Comparison of ENCODE assay signal across 12 cellular contexts in genomic region chr3:177673105-177673804, GRCh38.
DNase-seq lines count a peak whose midpoint lies in the region; ATAC-seq and TF ChIP-seq lines count a peak whose summit lies in the region.
"Had no signal": no experiment of that assay in that cellular context is flagged by ENCODE, and none has a peak within 500 bp of the region (broad histone marks: within the 10 kb centered on the region; RNA-seq: fewer than 3 reads in every experiment).

No MANE protein-coding gene starts in this region.

- CTCF ChIA-PET in PC-3 (lab: Charles Lee): no interaction called here

- no peak overlapping the region for H3K27ac Mint-ChIP-seq in activated naive CD8-positive, alpha-beta T cell treated with anti-CD3 and anti-CD28 coated beads, Interleukin-2, amount 50 U/mL, for 24 hours
- H3K27ac Mint-ChIP-seq: stimulated activated naive CD8-positive, alpha-beta T cell treated with anti-CD3 and anti-CD28 coated beads, Interleukin-15, Interleukin-2, amounts not matched to agents 100 ng/mL and 50 ng/mL, for 24 hours had no signal

- H3K4me3 ChIP-seq in AG10803 (ENCODE audit: low read length) (no peak overlapping the region), PC-3 (ENCODE audit: low read length) (no peak overlapping the region), esophagus muscularis mucosa (no peak overlapping the region)
- H3K4me3 ChIP-seq: SJCRH30 had no signal

- no peaks in the 10 kb centered on the region for H4K20me1 ChIP-seq in PC-3 (ENCODE audit: low read length)

- no peak for ATAC-seq in PC-3
- no peak for ATAC-seq in activated naive CD8-positive, alpha-beta T cell treated with anti-CD3 and anti-CD28 coated beads, Interleukin-2, amount 50 U/mL, for 24 hours

- H3F3A ChIP-seq in PC-3 (ENCODE audit: low read length, unreplicated experiment): no peaks in the 10 kb centered on the region

- intact Hi-C loops in PC-3 (cut with micrococcal nuclease) (no loop called here), esophagus muscularis mucosa (cut with DNase I) (no loop called here)

- H3K4me2 ChIP-seq in PC-3 (ENCODE audit: low read length): no peak overlapping the region

- H3K36me3 Mint-ChIP-seq in activated naive CD8-positive, alpha-beta T cell treated with anti-CD3 and anti-CD28 coated beads, Interleukin-2, amount 50 U/mL, for 24 hours (ENCODE audit: low read depth): no peaks in the 10 kb centered on the region

- 0 out of 2 replicates have a peak, but pooled peaks cover 3% of the 10 kb centered on the region for H3K9me2 ChIP-seq in PC-3 (replicated peaks; ENCODE audit: low read length)

- 0 out of 2 replicates have a peak overlapping the region, but pooled peaks have one; percentile 11 for H2AFZ ChIP-seq in PC-3 (ENCODE audit: low read length)

- H3K4me1 Mint-ChIP-seq in activated naive CD8-positive, alpha-beta T cell treated with anti-CD3 and anti-CD28 coated beads, Interleukin-2, amount 50 U/mL, for 24 hours: peaks cover 2% of the 10 kb centered on the region

- no peaks in the 10 kb centered on the region for H3K36me3 ChIP-seq in PC-3 (ENCODE audit: low read depth, low read length)
- no peaks in the 10 kb centered on the region for H3K36me3 ChIP-seq in esophagus muscularis mucosa
- H3K36me3 ChIP-seq: SJCRH30 had no signal

- H3K4me1 ChIP-seq in PC-3 (ENCODE audit: insufficient read depth, low read length) (no peaks in the 10 kb centered on the region), esophagus muscularis mucosa (peaks cover 11 to 34% (median 25%) of the 10 kb centered on the region in 4 donors)
- H3K4me1 ChIP-seq: SJCRH30 had no signal

- no peak for TF ChIP-seq POLR2A in esophagus muscularis mucosa (IDR thresholded peaks at IDR 0.05; ENCODE audit: low read depth)

- H3K9me3 ChIP-seq in PC-3 (ENCODE audit: low read length) (no peaks in the 10 kb centered on the region), esophagus muscularis mucosa (no peaks in the 10 kb centered on the region)
- H3K9me3 ChIP-seq: SJCRH30 had no signal

- WGBS in esophagus muscularis mucosa: 30% methylated on average over 3 of the region's 3 CpGs

- no peak for TF ChIP-seq EP300 in esophagus muscularis mucosa (IDR thresholded peaks at IDR 0.05)

- no peaks in the 10 kb centered on the region for H3K9me3 Mint-ChIP-seq in activated naive CD8-positive, alpha-beta T cell treated with anti-CD3 and anti-CD28 coated beads, Interleukin-2, amount 50 U/mL, for 24 hours
- H3K9me3 Mint-ChIP-seq: stimulated activated naive CD8-positive, alpha-beta T cell treated with anti-CD3 and anti-CD28 coated beads, Interleukin-15, Interleukin-2, amounts not matched to agents 100 ng/mL and 50 ng/mL, for 24 hours had no signal

- H3K9ac ChIP-seq in PC-3 (ENCODE audit: low read length): no peak overlapping the region

- TF ChIP-seq CTCF in AG10803 (conservative IDR thresholded peaks at IDR 0.05; ENCODE audit: low read length): no peak
- TF ChIP-seq CTCF in PC-3 (conservative IDR thresholded peaks at IDR 0.05; ENCODE audit: low read depth, low read length): no peak
- TF ChIP-seq CTCF in esophagus muscularis mucosa (IDR thresholded peaks at IDR 0.05): no peak

- DNase-seq in AG10803 (ENCODE audit: low read depth) (peak; percentile 93), PC-3 (no peak), esophagus muscularis mucosa (ENCODE audit: extremely low spot score) (no peak), mucosa of gallbladder (ENCODE audit: low spot score) (peak; percentile 26), midbrain (lab: John Stamatoyannopoulos, UW) (no peak), T-helper 9 cell (no peak), germinal center (ENCODE audit: low spot score) (no peak)
- no peak for DNase-seq in activated naive CD8-positive, alpha-beta T cell treated with anti-CD3 and anti-CD28 coated beads, Interleukin-2, amount 50 U/mL, for 24 hours
- DNase-seq: hippocampal formation, NCI-H146, SJCRH30 had no signal

- H3K4me3 Mint-ChIP-seq in activated naive CD8-positive, alpha-beta T cell treated with anti-CD3 and anti-CD28 coated beads, Interleukin-2, amount 50 U/mL, for 24 hours: no peak overlapping the region
- H3K4me3 Mint-ChIP-seq: stimulated activated naive CD8-positive, alpha-beta T cell treated with anti-CD3 and anti-CD28 coated beads, Interleukin-15, Interleukin-2, amounts not matched to agents 100 ng/mL and 50 ng/mL, for 24 hours had no signal

- no peaks in the 10 kb centered on the region for H3K79me2 ChIP-seq in PC-3 (ENCODE audit: low read length)

- H3K27me3 ChIP-seq in PC-3 (ENCODE audit: low read length) (no peaks in the 10 kb centered on the region), esophagus muscularis mucosa (no peaks in the 10 kb centered on the region)
- H3K27me3 ChIP-seq: SJCRH30 had no signal

- no peaks in the 10 kb centered on the region for H3K27me3 Mint-ChIP-seq in activated naive CD8-positive, alpha-beta T cell treated with anti-CD3 and anti-CD28 coated beads, Interleukin-2, amount 50 U/mL, for 24 hours
- H3K27me3 Mint-ChIP-seq: stimulated activated naive CD8-positive, alpha-beta T cell treated with anti-CD3 and anti-CD28 coated beads, Interleukin-15, Interleukin-2, amounts not matched to agents 100 ng/mL and 50 ng/mL, for 24 hours had no signal

- no TSS peak for BruUV-seq in PC-3 (replicated peaks; lab: Mats Ljungman, UMichigan)

- POLR2A ChIA-PET in PC-3 (lab: Charles Lee; ENCODE audit: unreplicated experiment): no interaction called here

- H3K27ac ChIP-seq in PC-3 (ENCODE audit: low read length) (no peak overlapping the region), esophagus muscularis mucosa (replicated peaks in 1 of 4) (peak overlapping the region; percentile 15 to 64 (median 39))
- H3K27ac ChIP-seq: SJCRH30 had no signal

Comparison
In these comparisons a context has a peak if more than half of its experiments do, and no peak if none do; other contexts are left out.
1. DNase-seq: peak in AG10803 (single experiment) and mucosa of gallbladder (single experiment); none in PC-3 (single experiment), esophagus muscularis mucosa (single experiment), midbrain (single experiment), activated naive CD8-positive, alpha-beta T cell treated with anti-CD3 and anti-CD28 coated beads, Interleukin-2, amount 50 U/mL, for 24 hours (single experiment), T-helper 9 cell (single experiment) and germinal center (single experiment).